Comparison of ENCODE assay signal across 8 cellular contexts in the genomic region with DNA sequence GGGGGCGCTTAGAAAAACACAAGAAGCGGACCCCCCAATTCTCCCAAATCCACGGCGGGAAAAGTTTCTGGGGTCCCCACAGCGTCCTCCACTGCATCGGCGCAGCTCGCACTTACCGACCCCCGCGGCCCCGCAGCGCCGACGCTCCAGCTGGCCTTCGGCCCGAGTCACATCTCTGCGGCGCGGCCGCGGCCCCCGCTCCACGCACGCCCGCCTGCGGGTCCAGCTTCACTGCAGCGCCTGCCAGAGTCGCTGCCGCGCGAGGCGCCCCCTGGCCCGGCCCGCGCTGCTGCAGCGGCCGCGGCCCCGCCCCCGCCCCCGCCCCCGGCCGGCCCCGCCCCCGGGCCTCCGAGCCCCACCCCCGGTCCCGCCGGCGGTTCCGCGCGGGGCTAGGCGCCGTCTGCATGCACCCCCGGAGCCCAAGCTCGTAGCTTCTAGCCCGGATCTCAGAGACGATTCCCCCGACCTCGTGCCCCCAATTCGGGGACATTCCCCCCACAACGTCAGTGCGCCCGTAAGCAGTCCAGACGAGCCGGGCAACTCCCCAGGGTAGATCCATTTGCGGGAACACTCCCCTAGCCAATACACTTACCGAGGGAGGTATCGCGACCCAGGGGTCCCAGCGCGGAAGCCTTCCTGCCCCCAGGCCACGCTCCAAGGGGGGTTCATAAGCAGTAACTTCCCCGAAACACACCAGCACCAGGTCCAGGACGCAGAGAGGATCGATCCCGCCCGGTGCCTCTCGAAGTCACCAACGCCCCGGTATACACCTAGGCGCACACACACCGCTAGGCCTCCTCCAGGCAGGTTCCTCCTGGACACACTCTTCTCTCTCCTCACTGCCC. TPM values are rescaled to one million over a fixed set of nuclear protein-coding genes. Genes with fewer than 3 reads are reported as not detected.
DNase-seq lines count a peak whose midpoint lies in the region; ATAC-seq and TF ChIP-seq lines count a peak whose summit lies in the region.

A gene with protein sequence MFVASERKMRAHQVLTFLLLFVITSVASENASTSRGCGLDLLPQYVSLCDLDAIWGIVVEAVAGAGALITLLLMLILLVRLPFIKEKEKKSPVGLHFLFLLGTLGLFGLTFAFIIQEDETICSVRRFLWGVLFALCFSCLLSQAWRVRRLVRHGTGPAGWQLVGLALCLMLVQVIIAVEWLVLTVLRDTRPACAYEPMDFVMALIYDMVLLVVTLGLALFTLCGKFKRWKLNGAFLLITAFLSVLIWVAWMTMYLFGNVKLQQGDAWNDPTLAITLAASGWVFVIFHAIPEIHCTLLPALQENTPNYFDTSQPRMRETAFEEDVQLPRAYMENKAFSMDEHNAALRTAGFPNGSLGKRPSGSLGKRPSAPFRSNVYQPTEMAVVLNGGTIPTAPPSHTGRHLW (minus strand): TSS at position 238 of the 845 bp plus-strand sequence. CDS start 12,003 bp downstream, outside the sequence.

- peak within 1 kb of the TSS; percentile 90 to 99 (median 95) for H3K4me2 ChIP-seq in BLaER1 treated with 17β-estradiol and CSF1 and Interleukin-3, amounts not matched to agents 10 nM and 100 nM

- H3K9me3 ChIP-seq in BLaER1 treated with 17β-estradiol and CSF1 and Interleukin-3, amounts not matched to agents 10 nM and 100 nM (replicated peaks in 1 of 11) = no peaks in the 10 kb centered on the region
- H3K9me3 ChIP-seq in skeletal muscle tissue (ENCODE audit: control insufficient read depth in 3 of 3, low read length in 3 of 3) = no peaks in the 10 kb centered on the region

- ATAC-seq in GM21576 (IDR thresholded peaks at IDR 0.05; ENCODE audit: unreplicated experiment) (no peak), GM21786 (IDR thresholded peaks at IDR 0.05; ENCODE audit: unreplicated experiment) (no peak)

- no peak within 1 kb of the TSS; a peak in 1 of 22 replicates for H3K27ac ChIP-seq in BLaER1 treated with 17β-estradiol and CSF1 and Interleukin-3, amounts not matched to agents 10 nM and 100 nM
- no peak within 1 kb of the TSS for H3K27ac ChIP-seq in VCaP
- peak within 1 kb of the TSS; percentile 89 for H3K27ac ChIP-seq in skeletal muscle tissue (ENCODE audit: low read depth, low read length)

- peak within 1 kb of the TSS; percentile 46 to 73 (median 64); a peak in 17 of 22 replicates for H3K9ac ChIP-seq in BLaER1 treated with 17β-estradiol and CSF1 and Interleukin-3, amounts not matched to agents 10 nM and 100 nM
- H3K9ac ChIP-seq in skeletal muscle tissue (ENCODE audit: low read depth in 1 of 3, low read length in 3 of 3) = peak within 1 kb of the TSS; percentile 81 to 97 (median 88)

- peaks cover 0 to 15% (median 8%) of the 10 kb centered on the region in 11 experiments; a peak in 6 of 22 replicates for H4K20me1 ChIP-seq in BLaER1 treated with 17β-estradiol and CSF1 and Interleukin-3, amounts not matched to agents 10 nM and 100 nM

- H3K27me3 ChIP-seq in BLaER1 treated with 17β-estradiol and CSF1 and Interleukin-3, amounts not matched to agents 10 nM and 100 nM = peaks cover 46 to 52% (median 49%) of the 10 kb centered on the region in 11 experiments
- no peaks in the 10 kb centered on the region for H3K27me3 ChIP-seq in skeletal muscle tissue (ENCODE audit: control insufficient read depth in 3 of 3, insufficient read depth in 3 of 3, low read length in 3 of 3)

- DNase-seq in HuH-7.5 (ENCODE audit: low spot score) (peak; percentile 46), cardiac fibroblast (ENCODE audit: low read depth in 2 of 2) (peak in 1 of 2 donors; percentile 66), islet precursor cell (peak; percentile 77)

- H3K36me3 ChIP-seq in BLaER1 treated with 17β-estradiol and CSF1 and Interleukin-3, amounts not matched to agents 10 nM and 100 nM = no peaks in the 10 kb centered on the region
- H3K36me3 ChIP-seq in skeletal muscle tissue (ENCODE audit: control insufficient read depth in 3 of 3, insufficient read depth in 3 of 3, low read length in 3 of 3) = peaks cover 0 to 9% (median 5%) of the 10 kb centered on the region in 3 donors

- H3K4me1 ChIP-seq in BLaER1 treated with 17β-estradiol and CSF1 and Interleukin-3, amounts not matched to agents 10 nM and 100 nM = peaks cover 7 to 19% (median 13%) of the 10 kb centered on the region in 10 experiments; a peak in 17 of 20 replicates
- peaks cover 28 to 36% (median 33%) of the 10 kb centered on the region in 3 donors for H3K4me1 ChIP-seq in skeletal muscle tissue (ENCODE audit: control insufficient read depth in 3 of 3, insufficient read depth in 3 of 3, low read length in 3 of 3)

- TF ChIP-seq CTCF in VCaP (conservative IDR thresholded peaks at IDR 0.05) (peak; percentile 45; the same call in 1 of the 2 replicates), cardiac fibroblast (IDR thresholded peaks at IDR 0.05; ENCODE audit: low read depth, low read length) (no peak)

- peak within 1 kb of the TSS; percentile 55 to 73 (median 62) for H3K4me3 ChIP-seq in BLaER1 treated with 17β-estradiol and CSF1 and Interleukin-3, amounts not matched to agents 10 nM and 100 nM
- peak within 1 kb of the TSS; percentile 69 to 88 for H3K4me3 ChIP-seq in cardiac fibroblast (replicated peaks in 1 of 2; ENCODE audit: low read depth in 2 of 2, low read length in 2 of 2)
- peak within 1 kb of the TSS; percentile 80 to 85 (median 85) for H3K4me3 ChIP-seq in skeletal muscle tissue (ENCODE audit: low read length in 3 of 3)

RNA-seq across cellular contexts. Expression of the gene that starts here (rescaled TPM):
- total RNA-seq in skeletal muscle tissue = 38.6 TPM
